8 cellular contexts compared by ENCODE assay signal in the genomic region with DNA sequence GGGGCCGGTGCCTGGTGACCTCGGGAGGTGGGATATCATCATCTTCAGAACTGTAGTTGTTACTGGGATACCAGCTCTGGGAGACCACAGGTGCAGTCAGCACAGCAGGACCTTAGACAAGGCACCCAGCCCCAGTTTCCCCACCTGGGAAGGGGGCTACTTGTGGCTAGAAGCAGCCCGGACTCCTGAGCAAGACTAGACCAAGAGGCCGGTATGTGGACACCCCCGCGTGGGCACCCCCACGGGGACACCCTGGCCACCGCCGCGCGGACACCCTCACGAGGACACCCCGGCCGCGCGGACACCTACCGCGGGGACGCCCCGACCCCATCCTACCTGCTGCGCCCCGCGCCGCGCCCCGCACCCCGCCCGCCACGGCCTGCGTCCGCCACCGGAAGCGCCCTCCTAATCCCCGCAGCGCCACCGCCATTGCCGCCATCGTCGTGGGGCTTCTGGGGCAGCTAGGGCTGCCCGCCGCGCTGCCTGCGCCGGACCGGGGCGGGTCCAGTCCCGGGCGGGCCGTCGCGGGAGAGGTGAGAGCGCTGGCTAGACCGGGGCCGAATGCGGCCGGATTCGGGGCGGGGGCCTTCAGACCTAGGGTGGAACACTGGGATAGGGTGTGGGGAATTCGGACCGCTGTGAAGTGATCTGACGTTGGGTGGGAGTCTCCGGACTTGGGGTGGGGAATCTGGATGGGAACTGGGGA. TPM values are rescaled to one million over a fixed set of nuclear protein-coding genes. Genes with fewer than 3 reads are reported as not detected.
A peak's percentile ranks its signal among the peaks of the same experiment; 100 is the strongest.
DNase-seq lines count a peak whose midpoint lies in the region; ATAC-seq, FAIRE-seq and TF ChIP-seq lines count a peak whose summit lies in the region.

A gene (plus strand): TSS at position 408 of the 706 bp plus-strand sequence. CDS start 20,755 bp downstream, outside the sequence.
A gene (minus strand): TSS at position 454 of the 706 bp plus-strand sequence. CDS start 15 bp downstream, at position 439.

- peak within 1 kb of the TSS; percentile 89 for H3K4me2 ChIP-seq in endothelial cell of umbilical vein (ENCODE audit: insufficient read depth, low read length)

- ATAC-seq in GM21825 (IDR thresholded peaks at IDR 0.05; ENCODE audit: unreplicated experiment) = peak; percentile 54
- peak; percentile 96 for ATAC-seq in mucosa of descending colon

- DNase-seq in CD4-positive, alpha-beta memory T cell = peak; percentile 61 to 70 (median 69)
- DNase-seq in NCI-H69 (lab: John Stamatoyannopoulos, UW) (peak; percentile 88), endothelial cell of umbilical vein (ENCODE audit: low read depth, low spot score) (peak; percentile 57), mucosa of descending colon (peak; percentile 76 to 88 (median 83)), NCI-H1694 (lab: John Stamatoyannopoulos, UW) (no peak)
- peak; percentile 71 for DNase-seq in activated CD8-positive, alpha-beta memory T cell treated with anti-CD3 and anti-CD28 coated beads, Interleukin-2, amount 50 U/mL, for 4 hours
- DNase-seq in stimulated activated CD8-positive, alpha-beta memory T cell treated with anti-CD3 and anti-CD28 coated beads, Interleukin-4, amount 100 ng/mL, for 24 hours (ENCODE audit: low read depth) = peak; percentile 57

- peaks cover 4% of the 10 kb centered on the region for H3K36me3 ChIP-seq in CD4-positive, alpha-beta memory T cell (ENCODE audit: insufficient read depth, low read length)
- no peaks in the 10 kb centered on the region for H3K36me3 ChIP-seq in endothelial cell of umbilical vein (ENCODE audit: control insufficient read depth in 2 of 2, extremely low read depth in 1 of 2, insufficient read depth in 2 of 2, low read length in 2 of 2)
- H3K36me3 ChIP-seq in mucosa of descending colon (ENCODE audit: low read depth) = no peaks in the 10 kb centered on the region

- POLR2A ChIA-PET in CD4-positive, alpha-beta memory T cell (lab: Charles Lee; ENCODE audit: partially characterized antibody) = interaction anchor here (0.9 to 2.6 kb wide), 13 partner anchors 8 to 494 kb away, joined by 3 to 17 read pairs (median 6); a partner anchor contains a TSS
- POLR2A ChIA-PET in endothelial cell of umbilical vein (lab: Charles Lee) = interaction anchor here (0.7 to 2.6 kb wide), 2 partner anchors 13 to 287 kb away, joined by 6 to 7 read pairs; no protein-coding TSS in a partner anchor

- TF ChIP-seq POLR2A in endothelial cell of umbilical vein (IDR thresholded peaks at IDR 0.05; ENCODE audit: low read depth, low read length) = peak; percentile 82

- TF ChIP-seq CTCF in endothelial cell of umbilical vein (IDR thresholded peaks at IDR 0.05; ENCODE audit: extremely low read depth in 1 of 2, insufficient read depth in 1 of 2, low read depth in 1 of 2, low read length in 2 of 2) (no peak), mucosa of descending colon (IDR thresholded peaks at IDR 0.05) (no peak)

- H3K4me3 Mint-ChIP-seq in CD4-positive, alpha-beta memory T cell = peak within 1 kb of the TSS; percentile 92 to 96 (median 94)

- H2AFZ ChIP-seq in endothelial cell of umbilical vein (ENCODE audit: low read depth, low read length) = peak within 1 kb of the TSS; percentile 87

- peaks cover 2 to 7% (median 3%) of the 10 kb centered on the region in 8 donors for H3K9me3 Mint-ChIP-seq in CD4-positive, alpha-beta memory T cell

- H4K20me1 ChIP-seq in endothelial cell of umbilical vein (replicated peaks; ENCODE audit: control insufficient read depth, extremely low read depth, insufficient read depth, low read length) = no peaks in the 10 kb centered on the region

- CTCF ChIA-PET in CD4-positive, alpha-beta memory T cell (lab: Charles Lee; ENCODE audit: partially characterized antibody) = interaction anchor here (0.9 to 1.5 kb wide), 2 partner anchors 211 to 263 kb away, joined by 3 read pairs; no protein-coding TSS in a partner anchor
- CTCF ChIA-PET in endothelial cell of umbilical vein (lab: Charles Lee) = interaction anchor here (0.8 to 2.6 kb wide), 4 partner anchors 12 to 211 kb away, joined by 3 to 15 read pairs (median 8); no protein-coding TSS in a partner anchor

- BruUV-seq in endothelial cell of umbilical vein (replicated peaks; lab: Mats Ljungman, UMichigan) = TSS peak; percentile 4

- intact Hi-C loops in CD4-positive, alpha-beta memory T cell (cut with micrococcal nuclease) = no loop called here
- intact Hi-C loops in endothelial cell of umbilical vein (cut with micrococcal nuclease) = loop anchor here (1.0 kb wide), 1 partner anchor 87 kb away; a partner anchor contains a TSS
- intact Hi-C loops in mucosa of descending colon (cut with DNase I, micrococcal nuclease) = no loop called here

- dilution Hi-C loops in endothelial cell of umbilical vein (cut with MboI; ENCODE audit: extremely low pct_ligation_motif_present, low sequenced_read_pairs) = no loop called here

- peak within 1 kb of the TSS; percentile 85 to 97 (median 96) for H3K27ac Mint-ChIP-seq in CD4-positive, alpha-beta memory T cell

- H3K79me2 ChIP-seq in endothelial cell of umbilical vein (ENCODE audit: control insufficient read depth, insufficient read depth, low read length) = peaks cover 56% of the 10 kb centered on the region

- peak within 1 kb of the TSS; percentile 88 for H3K9ac ChIP-seq in endothelial cell of umbilical vein (replicated peaks; ENCODE audit: extremely low read depth, insufficient read depth, low read length)

- H3K9me3 ChIP-seq in CD4-positive, alpha-beta memory T cell (ENCODE audit: control insufficient read depth in 1 of 2, low read length in 2 of 2) = no peaks in the 10 kb centered on the region
- no peaks in the 10 kb centered on the region for H3K9me3 ChIP-seq in endothelial cell of umbilical vein (replicated peaks; ENCODE audit: control insufficient read depth, insufficient read depth, low read length)
- no peaks in the 10 kb centered on the region for H3K9me3 ChIP-seq in mucosa of descending colon

- peak within 1 kb of the TSS; percentile 72 to 91 for H3K4me3 ChIP-seq in CD4-positive, alpha-beta memory T cell (ENCODE audit: low read length in 2 of 2)
- peak within 1 kb of the TSS; percentile 45 to 86 (median 83) for H3K4me3 ChIP-seq in endothelial cell of umbilical vein (replicated peaks in 1 of 3; ENCODE audit: insufficient read depth in 1 of 3, low read depth in 1 of 3, low read length in 3 of 3)
- peak within 1 kb of the TSS; percentile 64 for H3K4me3 ChIP-seq in mucosa of descending colon

- no peaks in the 10 kb centered on the region for H3K27me3 Mint-ChIP-seq in CD4-positive, alpha-beta memory T cell

- H3K27me3 ChIP-seq in CD4-positive, alpha-beta memory T cell (ENCODE audit: insufficient read depth, low read length) = no peaks in the 10 kb centered on the region
- H3K27me3 ChIP-seq in endothelial cell of umbilical vein (ENCODE audit: control insufficient read depth in 2 of 2, insufficient read depth in 2 of 2, low read length in 2 of 2) = no peaks in the 10 kb centered on the region

- H3K36me3 Mint-ChIP-seq in CD4-positive, alpha-beta memory T cell = peaks cover 16 to 21% of the 10 kb centered on the region in 2 donors

- FAIRE-seq in endothelial cell of umbilical vein (lab: Jason Lieb, UNC) = no peak

- peaks cover 22 to 49% (median 39%) of the 10 kb centered on the region in 4 donors for H3K4me1 Mint-ChIP-seq in CD4-positive, alpha-beta memory T cell

- peaks cover 31% of the 10 kb centered on the region for H3K4me1 ChIP-seq in CD4-positive, alpha-beta memory T cell (ENCODE audit: insufficient read depth, low read length)
- peaks cover 41% of the 10 kb centered on the region for H3K4me1 ChIP-seq in endothelial cell of umbilical vein (ENCODE audit: control insufficient read depth, extremely low read depth, insufficient read depth, low read length)
- H3K4me1 ChIP-seq in mucosa of descending colon (ENCODE audit: low read depth) = peaks cover 20% of the 10 kb centered on the region

- peak within 1 kb of the TSS; percentile 80 for H3K27ac ChIP-seq in CD4-positive, alpha-beta memory T cell (ENCODE audit: low read depth, low read length)
- H3K27ac ChIP-seq in endothelial cell of umbilical vein (ENCODE audit: insufficient read depth, low read depth, low read length) = peak within 1 kb of the TSS; percentile 84

- H3K9me1 ChIP-seq in endothelial cell of umbilical vein (replicated peaks; ENCODE audit: control insufficient read depth, extremely low read depth, insufficient read depth, low read length) = no peaks in the 10 kb centered on the region

TF ChIP-seq in endothelial cell of umbilical vein, 7 proteins besides CTCF, POLR2A, EP300 and RAD21:
- TF ChIP-seq FOS (IDR thresholded peaks at IDR 0.05; ENCODE audit: borderline replicate concordance, insufficient read depth, low read length) = no peak
- peak; percentile 88 for TF ChIP-seq POLR2AphosphoS5 (IDR thresholded peaks at IDR 0.05; ENCODE audit: insufficient read depth, low read depth, low read length)
TF ChIP-seq in endothelial cell of umbilical vein: peak in this region for 1.

RNA-seq across cellular contexts. Expression of the first gene that starts in this region (rescaled TPM):
- 10 to 100 TPM; 36.8 to 39.2 TPM for total RNA-seq in CD4-positive, alpha-beta memory T cell
- 10 to 100 TPM; 93.1 to 93.9 TPM for polyA plus RNA-seq in CD4-positive, alpha-beta memory T cell
- total RNA-seq in endothelial cell of umbilical vein (221 and 246 TPM in 2 replicates), mucosa of descending colon (10 to 100 TPM; 61.2 to 88.7 (median 70.7) TPM)
- polyA plus RNA-seq in endothelial cell of umbilical vein = 537 and 579 TPM in 2 replicates
- polyA plus RNA-seq in endothelial cell of umbilical vein (2011; cell fraction: cytosol; rRNA removed) = 320 and 379 TPM in 2 replicates
- 183 and 186 TPM in 2 replicates for polyA plus RNA-seq in endothelial cell of umbilical vein (2011; cell fraction: nucleus; rRNA removed)
- polyA plus RNA-seq in endothelial cell of umbilical vein (2012) = 145 and 199 TPM in 2 replicates
- polyA minus RNA-seq in endothelial cell of umbilical vein = 206 and 246 TPM in 2 replicates
- polyA minus RNA-seq in endothelial cell of umbilical vein (2011; cell fraction: cytosol; rRNA and poly(A)+ RNA removed) = 31.5 TPM
- 38.0 and 46.4 TPM in 2 replicates for polyA minus RNA-seq in endothelial cell of umbilical vein (2011; cell fraction: nucleus; rRNA and poly(A)+ RNA removed)

RNA-seq across cellular contexts. Expression of the second gene that starts in this region (rescaled TPM):
- total RNA-seq in CD4-positive, alpha-beta memory T cell = 10 to 100 TPM; 34.2 to 35.9 TPM
- polyA plus RNA-seq in CD4-positive, alpha-beta memory T cell = 10 to 100 TPM in 1 of 2 donors, 1 to 10 TPM in 1; 8.5 to 11.2 TPM
- 211 and 245 TPM in 2 replicates for total RNA-seq in endothelial cell of umbilical vein
- polyA plus RNA-seq in endothelial cell of umbilical vein = 440 and 511 TPM in 2 replicates
- 259 and 341 TPM in 2 replicates for polyA plus RNA-seq in endothelial cell of umbilical vein (2011; cell fraction: cytosol; rRNA removed)
- polyA plus RNA-seq in endothelial cell of umbilical vein (2011; cell fraction: nucleus; rRNA removed) = 576 and 663 TPM in 2 replicates
- 102 and 113 TPM in 2 replicates for polyA plus RNA-seq in endothelial cell of umbilical vein (2012)
- polyA minus RNA-seq in endothelial cell of umbilical vein = 102 and 126 TPM in 2 replicates
- 25.2 TPM for polyA minus RNA-seq in endothelial cell of umbilical vein (2011; cell fraction: cytosol; rRNA and poly(A)+ RNA removed)
- 91.1 and 144 TPM in 2 replicates for polyA minus RNA-seq in endothelial cell of umbilical vein (2011; cell fraction: nucleus; rRNA and poly(A)+ RNA removed)
- 10 to 100 TPM; 20.9 to 23.6 (median 22.6) TPM for total RNA-seq in mucosa of descending colon

Comparison
In these comparisons a context has a peak if more than half of its experiments do, and no peak if none do; other contexts are left out.
1. RNA of the second gene that starts in this region (polyA plus RNA-seq): 102 to 663 TPM in endothelial cell of umbilical vein; 8.5 to 11.2 TPM in CD4-positive, alpha-beta memory T cell; every median in the first group is over 4 times any median in the second.
2. Peak in every context shown above with its lines, with median percentiles within 50 percentile points of each other: H3K4me3 ChIP-seq.